In the genomic region with DNA sequence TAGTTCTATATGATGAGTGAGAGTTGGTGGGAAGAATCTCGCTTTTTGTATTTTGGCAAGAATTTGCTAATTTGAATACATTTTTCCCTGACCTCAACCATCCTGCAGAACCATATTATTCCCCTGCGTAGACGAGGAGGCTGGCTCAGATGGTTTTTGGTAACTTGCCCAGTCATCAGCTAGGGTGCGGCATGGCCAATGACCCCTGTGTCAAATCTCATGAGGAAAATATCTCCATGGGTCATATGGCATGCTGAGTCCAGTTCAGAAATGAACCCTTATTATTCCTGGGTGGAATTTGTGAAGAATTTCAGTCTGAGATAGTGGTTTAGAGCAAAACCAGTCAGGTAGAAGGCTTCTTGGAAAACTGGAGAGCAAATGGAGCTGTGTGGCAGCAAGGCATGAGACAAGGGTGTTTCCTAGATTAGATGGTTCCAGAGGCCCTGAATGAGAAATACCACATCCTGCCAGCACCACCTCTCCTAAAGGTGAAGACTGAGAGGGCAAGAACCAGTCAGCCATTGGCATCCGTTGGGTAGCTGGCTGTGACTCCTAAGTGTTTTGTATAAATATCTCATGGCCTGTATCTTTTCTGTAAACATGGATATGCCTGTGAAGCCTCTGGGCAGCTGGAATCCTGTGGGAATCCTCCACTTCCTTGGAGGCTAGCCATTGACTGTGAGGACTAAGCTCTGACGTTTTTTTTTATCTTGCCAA, we compare ENCODE assay signal across 10 cellular contexts. TPM values are rescaled to one million over a fixed set of nuclear protein-coding genes. Genes with fewer than 3 reads are reported as not detected.
A peak's percentile ranks its signal among the peaks of the same experiment; 100 is the strongest.
DNase-seq lines count a peak whose midpoint lies in the region; ATAC-seq and TF ChIP-seq lines count a peak whose summit lies in the region.
"Had no signal": no experiment of that assay in that cellular context is flagged by ENCODE, and none has a peak within 500 bp of the region (broad histone marks: within the 10 kb centered on the region; RNA-seq: fewer than 3 reads in every experiment).

No MANE protein-coding gene starts in this region.

- H3K4me1 Mint-ChIP-seq in activated T-helper 17 cell treated with anti-CD3 and anti-CD28 coated beads, Interleukin-2, amount 50 U/mL, for 72 hours: peaks cover 42% of the 10 kb centered on the region
- peaks cover 44% of the 10 kb centered on the region for H3K4me1 Mint-ChIP-seq in endothelial cell (ENCODE audit: unreplicated experiment)

- H3K79me2 ChIP-seq in hepatocyte: no peaks in the 10 kb centered on the region

- H3K4me1 ChIP-seq in hepatocyte (ENCODE audit: insufficient read depth): peaks cover 16% of the 10 kb centered on the region

- H3K4me3 Mint-ChIP-seq in activated T-helper 17 cell treated with anti-CD3 and anti-CD28 coated beads, Interleukin-2, amount 50 U/mL, for 72 hours: peak overlapping the region; percentile 60
- no peak overlapping the region for H3K4me3 Mint-ChIP-seq in endothelial cell (ENCODE audit: unreplicated experiment)

- no peaks in the 10 kb centered on the region for H3K9me3 ChIP-seq in hepatocyte (ENCODE audit: low read depth)
- H3K9me3 ChIP-seq: BLaER1 treated with 17β-estradiol and CSF1 and Interleukin-3, amounts not matched to agents 10 nM and 100 nM had no signal

- DNase-seq in stimulated activated CD4-positive, alpha-beta T cell treated with anti-CD3 and anti-CD28 coated beads, Interleukin-1b, Interleukin-23, amount 100 ng/mL, for 48 hours: peak; percentile 41
- DNase-seq in stimulated activated CD4-positive, alpha-beta T cell treated with anti-CD3 and anti-CD28 coated beads, Interleukin-4, amount 100 ng/mL, for 24 hours: no peak
- DNase-seq in hepatocyte (ENCODE audit: low spot score): no peak
- no peak for DNase-seq in GM20000 (ENCODE audit: low spot score)
- no peak for DNase-seq in NCI-H82 (lab: John Stamatoyannopoulos, UW)
- no peak for DNase-seq in endothelial cell (ENCODE audit: low spot score)
- DNase-seq: NCI-H1417 had no signal

- WGBS in hepatocyte (ENCODE audit: low lambda C conversion rate, missing lambda C conversion rate): 70% methylated on average over 6 of the region's 6 CpGs

- H3K9me2 ChIP-seq in hepatocyte (replicated peaks; ENCODE audit: insufficient read depth): no peaks in the 10 kb centered on the region

- H3K27me3 Mint-ChIP-seq in activated T-helper 17 cell treated with anti-CD3 and anti-CD28 coated beads, Interleukin-2, amount 50 U/mL, for 72 hours: no peaks in the 10 kb centered on the region
- peaks cover 2% of the 10 kb centered on the region for H3K27me3 Mint-ChIP-seq in endothelial cell (ENCODE audit: unreplicated experiment)

- H3K36me3 Mint-ChIP-seq in activated T-helper 17 cell treated with anti-CD3 and anti-CD28 coated beads, Interleukin-2, amount 50 U/mL, for 72 hours (ENCODE audit: low read depth): peaks cover 9% of the 10 kb centered on the region
- no peaks in the 10 kb centered on the region for H3K36me3 Mint-ChIP-seq in endothelial cell (ENCODE audit: low read depth, unreplicated experiment)

- no peaks in the 10 kb centered on the region for H3K36me3 ChIP-seq in hepatocyte (replicated peaks; ENCODE audit: insufficient read depth, low read depth)
- H3K36me3 ChIP-seq: BLaER1 treated with 17β-estradiol and CSF1 and Interleukin-3, amounts not matched to agents 10 nM and 100 nM had no signal

- H2AFZ ChIP-seq in hepatocyte: no peak overlapping the region

- H3K27ac Mint-ChIP-seq in activated T-helper 17 cell treated with anti-CD3 and anti-CD28 coated beads, Interleukin-2, amount 50 U/mL, for 72 hours: peak overlapping the region; percentile 61
- H3K27ac Mint-ChIP-seq in endothelial cell (ENCODE audit: unreplicated experiment): no peak overlapping the region

- ATAC-seq in activated T-helper 17 cell treated with anti-CD3 and anti-CD28 coated beads, Interleukin-2, amount 50 U/mL, for 72 hours (replicated peaks): peak; percentile 21
- no peak for ATAC-seq in GM21717 (IDR thresholded peaks at IDR 0.05; ENCODE audit: unreplicated experiment)

- H3K27ac ChIP-seq in hepatocyte: peak overlapping the region; percentile 7

- no peaks in the 10 kb centered on the region for H3K9me3 Mint-ChIP-seq in activated T-helper 17 cell treated with anti-CD3 and anti-CD28 coated beads, Interleukin-2, amount 50 U/mL, for 72 hours
- no peaks in the 10 kb centered on the region for H3K9me3 Mint-ChIP-seq in endothelial cell (ENCODE audit: unreplicated experiment)

- no peak overlapping the region for H3K4me2 ChIP-seq in hepatocyte

- no peak overlapping the region for H3K4me3 ChIP-seq in hepatocyte
- H3K4me3 ChIP-seq: BLaER1 treated with 17β-estradiol and CSF1 and Interleukin-3, amounts not matched to agents 10 nM and 100 nM had no signal

- no peaks in the 10 kb centered on the region for H3K27me3 ChIP-seq in hepatocyte

- TF ChIP-seq CTCF in hepatocyte (IDR thresholded peaks at IDR 0.05; ENCODE audit: poor library complexity) (no peak), GM20000 (IDR thresholded peaks at IDR 0.05; ENCODE audit: extremely low read depth, missing control alignments) (no peak), endothelial cell (IDR thresholded peaks at IDR 0.05; ENCODE audit: unreplicated experiment) (no peak)

- H4K20me1 ChIP-seq in hepatocyte (ENCODE audit: insufficient read depth, poor library complexity, severe bottlenecking): no peaks in the 10 kb centered on the region
- H4K20me1 ChIP-seq: BLaER1 treated with 17β-estradiol and CSF1 and Interleukin-3, amounts not matched to agents 10 nM and 100 nM had no signal

RNA-seq across cellular contexts. Expression of gene UPP1, which starts 5.8 kb away (rescaled TPM):
- total RNA-seq in activated T-helper 17 cell treated with anti-CD3 and anti-CD28 coated beads, Interleukin-2, amount 50 U/mL, for 72 hours: 10 to 100 TPM; 69.1 to 83.9 TPM
- 12.7 and 14.6 TPM in 2 replicates for total RNA-seq in hepatocyte
- polyA plus RNA-seq in hepatocyte: 38.7 and 50.2 TPM in 2 replicates
- 77.4 TPM for total RNA-seq in endothelial cell (ENCODE audit: unreplicated experiment)

RNA-seq across cellular contexts. Expression of gene C7orf57, which starts 47.9 kb away (rescaled TPM):
- total RNA-seq in activated T-helper 17 cell treated with anti-CD3 and anti-CD28 coated beads, Interleukin-2, amount 50 U/mL, for 72 hours: under 1 TPM; 0.32 to 0.95 TPM
- total RNA-seq in hepatocyte: 0.43 TPM in 1 of 2 replicates, not detected in the other
- not detected in 2 replicates for polyA plus RNA-seq in hepatocyte
- not detected for total RNA-seq in endothelial cell (ENCODE audit: unreplicated experiment)

RNA-seq across cellular contexts. Expression of gene SUN3, which starts 54.4 kb away (rescaled TPM):
- under 1 TPM in 1 of 2 donors, not detected in 1; 0.50 TPM for total RNA-seq in activated T-helper 17 cell treated with anti-CD3 and anti-CD28 coated beads, Interleukin-2, amount 50 U/mL, for 72 hours
- total RNA-seq in hepatocyte: not detected in 2 replicates
- not detected in 2 replicates for polyA plus RNA-seq in hepatocyte
- total RNA-seq in endothelial cell (ENCODE audit: unreplicated experiment): not detected
